In genomic region chr10:100887761-100888296, GRCh38 we compare ENCODE assay signal across 13 cellular contexts. TPM values are rescaled to one million over a fixed set of nuclear protein-coding genes. Genes with fewer than 3 reads are reported as not detected.
A peak's percentile ranks its signal among the peaks of the same experiment; 100 is the strongest.
DNase-seq lines count a peak whose midpoint lies in the region; ATAC-seq and TF ChIP-seq lines count a peak whose summit lies in the region.
"Had no signal": no experiment of that assay in that cellular context is flagged by ENCODE, and none has a peak within 500 bp of the region (broad histone marks: within the 10 kb centered on the region; RNA-seq: fewer than 3 reads in every experiment).

No MANE protein-coding gene starts in this region.

- intact Hi-C loops in left ventricle myocardium inferior (cut with micrococcal nuclease) = no loop called here
- intact Hi-C loops in activated CD4-positive, alpha-beta T cell treated with anti-CD3 and anti-CD28 coated beads for 36 hours (cut with DNase I, micrococcal nuclease) = no loop called here

- no peaks in the 10 kb centered on the region for H3K36me3 Mint-ChIP-seq in nephron (ENCODE audit: low read depth)
- H3K36me3 Mint-ChIP-seq in activated CD4-positive, alpha-beta T cell treated with anti-CD3 and anti-CD28 coated beads for 36 hours (ENCODE audit: low read depth) = no peaks in the 10 kb centered on the region
- H3K36me3 Mint-ChIP-seq: IgD-negative memory B cell had no signal

- no peak for ATAC-seq in activated CD4-positive, alpha-beta T cell treated with anti-CD3 and anti-CD28 coated beads for 36 hours
- ATAC-seq: PC-3 had no signal

- POLR2A ChIA-PET in activated CD4-positive, alpha-beta T cell treated with anti-CD3 and anti-CD28 coated beads for 36 hours (lab: Charles Lee) = no interaction called here

- H3K27ac ChIP-seq in left ventricle myocardium inferior (replicated peaks) (peak overlapping the region; percentile 73), right atrium auricular region (no peak overlapping the region), coronary artery (no peak overlapping the region)

- CTCF ChIA-PET in activated CD4-positive, alpha-beta T cell treated with anti-CD3 and anti-CD28 coated beads for 36 hours (lab: Charles Lee) = interaction anchor here (0.6 to 2.3 kb wide), 13 partner anchors 9 to 1419 kb away, joined by 3 to 12 read pairs (median 3); no protein-coding TSS in a partner anchor

- H3K4me1 ChIP-seq in left ventricle myocardium inferior (peaks cover 12% of the 10 kb centered on the region), right atrium auricular region (no peaks in the 10 kb centered on the region)
- H3K4me1 ChIP-seq: Caco-2 had no signal

- H3K4me3 ChIP-seq in left ventricle myocardium inferior (no peak overlapping the region), right atrium auricular region (no peak overlapping the region), coronary artery (no peak overlapping the region)

- H3K27me3 ChIP-seq in left ventricle myocardium inferior (ENCODE audit: low read depth) (peaks cover 56% of the 10 kb centered on the region), right atrium auricular region (no peaks in the 10 kb centered on the region)

- H3K36me3 ChIP-seq in left ventricle myocardium inferior (no peaks in the 10 kb centered on the region), right atrium auricular region (no peaks in the 10 kb centered on the region)

- DNase-seq in left ventricle myocardium inferior (no peak), right atrium auricular region (ENCODE audit: low spot score) (no peak), coronary artery (ENCODE audit: low spot score) (peak; percentile 61)
- no peak for DNase-seq in activated T-cell treated with anti-CD3 and anti-CD28 coated beads, Interleukin-2, amount 50 U/mL, for 48 hours
- no peak for DNase-seq in activated CD4-positive, alpha-beta T cell treated with anti-CD3 and anti-CD28 coated beads for 36 hours
- DNase-seq in activated CD4-positive, alpha-beta T cell treated with anti-CD3 and anti-CD28 coated beads for 48 hours = no peak
- DNase-seq: Caco-2, NCI-H1417 treated with DMSO at 0.1 percent for 48 hours, NCI-H2227 treated with DMSO at 0.1 percent for 48 hours, NCI-H526, PC-3 had no signal

- no peaks in the 10 kb centered on the region for H3K9me3 Mint-ChIP-seq in nephron
- H3K9me3 Mint-ChIP-seq in activated CD4-positive, alpha-beta T cell treated with anti-CD3 and anti-CD28 coated beads for 36 hours (ENCODE audit: low read depth) = no peaks in the 10 kb centered on the region
- H3K9me3 Mint-ChIP-seq: IgD-negative memory B cell had no signal

- H3K4me3 Mint-ChIP-seq in nephron = peak overlapping the region in 1 of 3 experiments; percentile 52
- no peak overlapping the region for H3K4me3 Mint-ChIP-seq in activated CD4-positive, alpha-beta T cell treated with anti-CD3 and anti-CD28 coated beads for 36 hours
- H3K4me3 Mint-ChIP-seq: IgD-negative memory B cell had no signal

- peaks cover 82% of the 10 kb centered on the region for H3K4me1 Mint-ChIP-seq in nephron
- peaks cover 4% of the 10 kb centered on the region for H3K4me1 Mint-ChIP-seq in activated CD4-positive, alpha-beta T cell treated with anti-CD3 and anti-CD28 coated beads for 36 hours
- H3K4me1 Mint-ChIP-seq: IgD-negative memory B cell had no signal

- H3K9me3 ChIP-seq in left ventricle myocardium inferior (replicated peaks) (no peaks in the 10 kb centered on the region), right atrium auricular region (no peaks in the 10 kb centered on the region)
- H3K9me3 ChIP-seq: Caco-2 had no signal

- peak overlapping the region; percentile 91 to 97 (median 94) for H3K27ac Mint-ChIP-seq in nephron
- no peak overlapping the region for H3K27ac Mint-ChIP-seq in activated CD4-positive, alpha-beta T cell treated with anti-CD3 and anti-CD28 coated beads for 36 hours
- H3K27ac Mint-ChIP-seq: IgD-negative memory B cell had no signal

- H3K27me3 Mint-ChIP-seq in nephron (ENCODE audit: low read depth) = no peaks in the 10 kb centered on the region
- H3K27me3 Mint-ChIP-seq in activated CD4-positive, alpha-beta T cell treated with anti-CD3 and anti-CD28 coated beads for 36 hours = peaks cover 21% of the 10 kb centered on the region

- TF ChIP-seq CTCF in left ventricle myocardium inferior (IDR thresholded peaks at IDR 0.05; ENCODE audit: borderline replicate concordance) = no peak
- no peak for TF ChIP-seq CTCF in right atrium auricular region (IDR thresholded peaks at IDR 0.05)
- no peak for TF ChIP-seq CTCF in coronary artery (IDR thresholded peaks at IDR 0.05)
- no peak for TF ChIP-seq CTCF in nephron (IDR thresholded peaks at IDR 0.05; ENCODE audit: unreplicated experiment in 3 of 3)

RNA-seq across cellular contexts. Expression of gene SLF2, which starts 24.9 kb away (rescaled TPM):
- 16.4 TPM for total RNA-seq in left ventricle myocardium inferior
- total RNA-seq in right atrium auricular region = 10 to 100 TPM; 11.5 to 12.3 TPM
- 10 to 100 TPM; 30.9 to 34.3 TPM for total RNA-seq in activated CD4-positive, alpha-beta T cell treated with anti-CD3 and anti-CD28 coated beads for 36 hours
